Comparison of ENCODE assay signal across 8 cellular contexts in genomic region chr1:205284420-205285144, GRCh38. TPM values are rescaled to one million over a fixed set of nuclear protein-coding genes. Genes with fewer than 3 reads are reported as not detected.
A peak's percentile ranks its signal among the peaks of the same experiment; 100 is the strongest.
DNase-seq lines count a peak whose midpoint lies in the region; ATAC-seq and TF ChIP-seq lines count a peak whose summit lies in the region.

No MANE protein-coding gene starts in this region.

- peak overlapping the region; percentile 66 for H3K27ac Mint-ChIP-seq in activated CD8-positive, alpha-beta T cell treated with anti-CD3 and anti-CD28 coated beads, Interleukin-2, amount 10 ng/mL, durations not matched to agents 7 days and 5 days

- WGBS in lower leg skin, 2 donors: 28 to 52% methylated on average over 6 to 7 of the region's 7 CpGs

- ATAC-seq in activated CD8-positive, alpha-beta T cell treated with anti-CD3 and anti-CD28 coated beads, Interleukin-2, amount 10 ng/mL, durations not matched to agents 7 days and 5 days: peak; percentile 67
- no peak for ATAC-seq in HG03565 (IDR thresholded peaks at IDR 0.05; ENCODE audit: unreplicated experiment)

- H3K4me3 Mint-ChIP-seq in activated CD8-positive, alpha-beta T cell treated with anti-CD3 and anti-CD28 coated beads, Interleukin-2, amount 10 ng/mL, durations not matched to agents 7 days and 5 days: peak overlapping the region; percentile 74

- H3K9me3 Mint-ChIP-seq in activated CD8-positive, alpha-beta T cell treated with anti-CD3 and anti-CD28 coated beads, Interleukin-2, amount 10 ng/mL, durations not matched to agents 7 days and 5 days (ENCODE audit: insufficient read depth): no peaks in the 10 kb centered on the region

- TF ChIP-seq POLR2A in lower leg skin (IDR thresholded peaks at IDR 0.05): no peak

- DNase-seq in NCI-H748 (lab: John Stamatoyannopoulos, UW; ENCODE audit: unreplicated experiment) (peak; percentile 10), NCI-H748 treated with DMSO at 0.1 percent for 48 hours (lab: John Stamatoyannopoulos, UW) (no peak), NCI-H82 treated with DMSO at 0.1 percent for 48 hours (lab: John Stamatoyannopoulos, UW; ENCODE audit: unreplicated experiment) (peak; percentile 29), lower leg skin (ENCODE audit: low spot score in 2 of 2) (peak; percentile 92 to 97)
- peak; percentile 95 for DNase-seq in activated CD8-positive, alpha-beta T cell treated with anti-CD3 and anti-CD28 coated beads, Interleukin-2, amount 10 ng/mL, durations not matched to agents 7 days and 5 days
- DNase-seq in stimulated activated CD4-positive, alpha-beta T cell treated with anti-CD3 and anti-CD28 coated beads, Interleukin-4, amount 100 ng/mL, for 48 hours (ENCODE audit: low read depth in 2 of 2): peak; percentile 61 to 68

- no peaks in the 10 kb centered on the region for H3K27me3 ChIP-seq in duodenal mucosa (ENCODE audit: control insufficient read depth in 1 of 2, insufficient read depth in 2 of 2, low read length in 2 of 2)

- peak overlapping the region in 1 of 2 donors; percentile 3 for H3K4me3 ChIP-seq in duodenal mucosa (ENCODE audit: low read depth in 1 of 2, low read length in 2 of 2)
- H3K4me3 ChIP-seq in lower leg skin (ENCODE audit: low read depth, poor library complexity, severe bottlenecking): no peak overlapping the region

- H3K36me3 ChIP-seq in duodenal mucosa (ENCODE audit: control insufficient read depth in 1 of 2, insufficient read depth in 2 of 2, low read length in 2 of 2): no peaks in the 10 kb centered on the region

- peaks cover 23% of the 10 kb centered on the region for H3K27me3 Mint-ChIP-seq in activated CD8-positive, alpha-beta T cell treated with anti-CD3 and anti-CD28 coated beads, Interleukin-2, amount 10 ng/mL, durations not matched to agents 7 days and 5 days (ENCODE audit: low read depth)

- CTCF ChIA-PET in activated CD8-positive, alpha-beta T cell treated with anti-CD3 and anti-CD28 coated beads, Interleukin-2, amount 10 ng/mL, durations not matched to agents 7 days and 5 days (lab: Charles Lee): interaction anchor here (0.7 to 31.0 kb wide), 9 partner anchors 11 to 240 kb away, joined by 3 to 1266 read pairs (median 4); partner anchors contain the start of genes NUAK2 and TMCC2

- no peaks in the 10 kb centered on the region for H3K9me3 ChIP-seq in duodenal mucosa (ENCODE audit: control insufficient read depth in 1 of 2, low read length in 2 of 2)

- H3K4me1 Mint-ChIP-seq in activated CD8-positive, alpha-beta T cell treated with anti-CD3 and anti-CD28 coated beads, Interleukin-2, amount 10 ng/mL, durations not matched to agents 7 days and 5 days (ENCODE audit: low read depth): peaks cover 80% of the 10 kb centered on the region

- H3K4me1 ChIP-seq in duodenal mucosa (ENCODE audit: control insufficient read depth in 1 of 2, insufficient read depth in 2 of 2, low read length in 2 of 2): peaks cover 44 to 45% of the 10 kb centered on the region in 2 donors

- H3K36me3 Mint-ChIP-seq in activated CD8-positive, alpha-beta T cell treated with anti-CD3 and anti-CD28 coated beads, Interleukin-2, amount 10 ng/mL, durations not matched to agents 7 days and 5 days (ENCODE audit: low read depth): no peaks in the 10 kb centered on the region

- intact Hi-C loops in lower leg skin (cut with DNase I; ENCODE audit: low total_unique reads): no loop called here

- POLR2A ChIA-PET in activated CD8-positive, alpha-beta T cell treated with anti-CD3 and anti-CD28 coated beads, Interleukin-2, amount 10 ng/mL, durations not matched to agents 7 days and 5 days (lab: Charles Lee): interaction anchor here (0.6 to 5.4 kb wide), 8 partner anchors 9 to 157 kb away, joined by 3 to 45 read pairs (median 3); partner anchors contain the start of gene NUAK2

- H3K9ac ChIP-seq in duodenal mucosa (ENCODE audit: low read depth in 1 of 2, low read length in 2 of 2): peak overlapping the region; percentile 8 to 47

- H3K27ac ChIP-seq in duodenal mucosa (ENCODE audit: low read depth, low read length): peak overlapping the region; percentile 48

- TF ChIP-seq CTCF in lower leg skin (IDR thresholded peaks at IDR 0.05): no peak

RNA-seq across cellular contexts. Expression of gene NUAK2, which starts 37.0 kb away (rescaled TPM):
- total RNA-seq in activated CD8-positive, alpha-beta T cell treated with anti-CD3 and anti-CD28 coated beads, Interleukin-2, amount 10 ng/mL, durations not matched to agents 7 days and 5 days: 1 to 10 TPM; 1.6 TPM
- 10 to 100 TPM; 31.9 to 39.2 (median 32.3) TPM for total RNA-seq in lower leg skin

RNA-seq across cellular contexts. Expression of gene TMCC2, which starts 56.8 kb away (rescaled TPM):
- total RNA-seq in activated CD8-positive, alpha-beta T cell treated with anti-CD3 and anti-CD28 coated beads, Interleukin-2, amount 10 ng/mL, durations not matched to agents 7 days and 5 days: 1 to 10 TPM; 2.6 to 2.7 TPM
- total RNA-seq in lower leg skin: 1 to 10 TPM; 2.2 to 4.2 (median 3.5) TPM

Comparison
In these comparisons a context has a peak if more than half of its experiments do, and no peak if none do; other contexts are left out.
1. RNA of gene NUAK2, which starts 37.0 kb away (total RNA-seq): 31.9 to 39.2 TPM in lower leg skin; 1.6 TPM in activated CD8-positive, alpha-beta T cell treated with anti-CD3 and anti-CD28 coated beads, Interleukin-2, amount 10 ng/mL, durations not matched to agents 7 days and 5 days; every median in the first group is over 10 times any median in the second.